26 cellular contexts compared by ENCODE assay signal in genomic region chr5:38118080-38118479, GRCh38.
"Had no signal": no experiment of that assay in that cellular context is flagged by ENCODE, and none has a peak within 500 bp of the region (broad histone marks: within the 10 kb centered on the region; RNA-seq: fewer than 3 reads in every experiment).

No MANE protein-coding gene starts in this region.

- H3K27ac Mint-ChIP-seq: naive thymus-derived CD8-positive, alpha-beta T cell; nephron progenitor cell; stimulated activated effector memory CD8-positive, alpha-beta T cell treated with anti-CD3 and anti-CD28 coated beads, Interleukin-12 subunit alpha, Interleukin-12 subunit beta, amount 100 ng/mL, for 72 hours; stimulated activated naive CD8-positive, alpha-beta T cell treated with anti-CD3 and anti-CD28 coated beads, Interleukin-15, Interleukin-2, amounts not matched to agents 100 ng/mL and 50 ng/mL, for 24 hours had no signal

- H3K4me1 Mint-ChIP-seq: naive thymus-derived CD8-positive, alpha-beta T cell had no signal

- H3K36me3 Mint-ChIP-seq: naive thymus-derived CD8-positive, alpha-beta T cell; stimulated activated effector memory CD8-positive, alpha-beta T cell treated with anti-CD3 and anti-CD28 coated beads, Interleukin-12 subunit alpha, Interleukin-12 subunit beta, amount 100 ng/mL, for 72 hours had no signal

- H3K4me2 ChIP-seq: hepatocyte had no signal

- H3K36me3 ChIP-seq: heart right ventricle, left lung, pancreas, prostate gland, sigmoid colon, spleen, suprapubic skin, thoracic aorta, tibial artery, upper lobe of right lung had no signal

- DNase-seq: heart right ventricle; kidney glomerular epithelial cell; left cardiac atrium; left lung; naive thymus-derived CD8-positive, alpha-beta T cell; nephron progenitor cell; nucleus accumbens; pancreas; posterior cingulate gyrus; retina; right cardiac atrium; sigmoid colon; small intestine; spleen; stimulated activated CD4-positive, alpha-beta T cell treated with anti-CD3 and anti-CD28 coated beads, Interleukin-4, amount 100 ng/mL, for 24 hours; stimulated activated naive CD4-positive, alpha-beta T cell; tibial artery; trophoblast cell; upper lobe of right lung had no signal

- H3K79me2 ChIP-seq: hepatocyte had no signal

- H3K4me3 Mint-ChIP-seq: naive thymus-derived CD8-positive, alpha-beta T cell; nephron progenitor cell; stimulated activated effector memory CD8-positive, alpha-beta T cell treated with anti-CD3 and anti-CD28 coated beads, Interleukin-12 subunit alpha, Interleukin-12 subunit beta, amount 100 ng/mL, for 72 hours; stimulated activated naive CD8-positive, alpha-beta T cell treated with anti-CD3 and anti-CD28 coated beads, Interleukin-15, Interleukin-2, amounts not matched to agents 100 ng/mL and 50 ng/mL, for 24 hours had no signal

- H2AFZ ChIP-seq: hepatocyte had no signal

- ATAC-seq: left lung; naive thymus-derived CD8-positive, alpha-beta T cell; pancreas; stimulated activated effector memory CD8-positive, alpha-beta T cell treated with anti-CD3 and anti-CD28 coated beads, Interleukin-12 subunit alpha, Interleukin-12 subunit beta, amount 100 ng/mL, for 72 hours; upper lobe of right lung had no signal

- H3K4me1 ChIP-seq: left lung, pancreas, prostate gland, sigmoid colon, spleen, tibial artery, upper lobe of right lung had no signal

- H3K27ac ChIP-seq: heart right ventricle, hepatocyte, left lung, pancreas, prostate gland, sigmoid colon, spleen, suprapubic skin, thoracic aorta, tibial artery, upper lobe of right lung had no signal

- H3K27me3 Mint-ChIP-seq: stimulated activated naive CD8-positive, alpha-beta T cell treated with anti-CD3 and anti-CD28 coated beads, Interleukin-15, Interleukin-2, amounts not matched to agents 100 ng/mL and 50 ng/mL, for 24 hours had no signal

- H3K9me3 ChIP-seq: heart right ventricle, left lung, pancreas, prostate gland, sigmoid colon, spleen, suprapubic skin, thoracic aorta, tibial artery, upper lobe of right lung had no signal

- H3K4me3 ChIP-seq: heart right ventricle, hepatocyte, left lung, lung, pancreas, prostate gland, sigmoid colon, spleen, suprapubic skin, thoracic aorta, tibial artery, upper lobe of right lung had no signal

- H3K27me3 ChIP-seq: heart right ventricle, hepatocyte, left lung, pancreas, sigmoid colon, spleen, suprapubic skin, tibial artery, upper lobe of right lung had no signal
